ENCODE assay signal across 8 cellular contexts in genomic region chr14:26598672-26599131, GRCh38. TPM values are rescaled to one million over a fixed set of nuclear protein-coding genes. Genes with fewer than 3 reads are reported as not detected.
DNase-seq lines count a peak whose midpoint lies in the region; ATAC-seq and TF ChIP-seq lines count a peak whose summit lies in the region.

No MANE protein-coding gene starts in this region.

- ATAC-seq in HG03457 (IDR thresholded peaks at IDR 0.05; ENCODE audit: unreplicated experiment), result no peak
- no peak for ATAC-seq in GM19324 (IDR thresholded peaks at IDR 0.05; ENCODE audit: low FRiP score, unreplicated experiment)

- peak overlapping the region; percentile 75 for H3K4me3 Mint-ChIP-seq in Caco-2 (ENCODE audit: unreplicated experiment)
- H3K4me3 Mint-ChIP-seq in osteocyte (ENCODE audit: unreplicated experiment), result peak overlapping the region; percentile 91

- intact Hi-C loops in Caco-2 (cut with micrococcal nuclease; ENCODE audit: unreplicated experiment), result no loop called here

- H3K27ac Mint-ChIP-seq in Caco-2 (ENCODE audit: unreplicated experiment), result peak overlapping the region; percentile 60
- H3K27ac Mint-ChIP-seq in osteocyte (ENCODE audit: unreplicated experiment), result peak overlapping the region; percentile 2

- H3K4me1 ChIP-seq in Caco-2 (no peaks in the 10 kb centered on the region), NT2/D1 (ENCODE audit: insufficient read depth, insufficient read length) (no peaks in the 10 kb centered on the region), fibroblast of lung (ENCODE audit: control insufficient read depth, extremely low read depth, insufficient read depth, low read length) (peaks cover 2% of the 10 kb centered on the region)

- no peaks in the 10 kb centered on the region for H4K20me1 ChIP-seq in fibroblast of lung (ENCODE audit: control insufficient read depth, extremely low read depth, insufficient read depth, low read length)

- TF ChIP-seq CTCF in Caco-2 (IDR thresholded peaks at IDR 0.05; ENCODE audit: insufficient read depth in 1 of 2, low read depth in 1 of 2, low read length in 1 of 2, severe bottlenecking in 1 of 2, unreplicated experiment in 1 of 2) (no peak), fibroblast of lung (conservative IDR thresholded peaks at IDR 0.05 in 1 of 2, IDR thresholded peaks at IDR 0.05 in 1 of 2; ENCODE audit: low read depth in 1 of 2, low read length in 2 of 2) (no peak), osteocyte (IDR thresholded peaks at IDR 0.05) (no peak)

- H3K4me2 ChIP-seq in fibroblast of lung (ENCODE audit: extremely low read depth, insufficient read depth, low read length), result peak overlapping the region; percentile 97

- H2AFZ ChIP-seq in fibroblast of lung (ENCODE audit: low read length), result peak overlapping the region; percentile 80

- peak overlapping the region; percentile 50 for H3K9ac ChIP-seq in NT2/D1 (ENCODE audit: insufficient read length, low read depth)
- no peak overlapping the region for H3K9ac ChIP-seq in fibroblast of lung (ENCODE audit: insufficient read depth, low read length)

- DNase-seq in Caco-2 (no peak), NT2/D1 (ENCODE audit: low read depth, low spot score) (no peak), fibroblast of lung (ENCODE audit: low read depth in 2 of 2) (no peak), osteocyte (ENCODE audit: extremely low spot score, unreplicated experiment) (no peak), NCI-H1930 (lab: John Stamatoyannopoulos, UW) (no peak), OCI-M2 (lab: John Stamatoyannopoulos, UW; ENCODE audit: unreplicated experiment) (no peak)

- H3K79me2 ChIP-seq in fibroblast of lung (ENCODE audit: control insufficient read depth, insufficient read depth, low read length), result no peaks in the 10 kb centered on the region

- H3K9me3 Mint-ChIP-seq in Caco-2 (ENCODE audit: unreplicated experiment), result no peaks in the 10 kb centered on the region
- H3K9me3 Mint-ChIP-seq in osteocyte (ENCODE audit: unreplicated experiment), result no peaks in the 10 kb centered on the region

- POLR2A ChIA-PET in Caco-2 (lab: Charles Lee), result no interaction called here

- peak overlapping the region; percentile 50 for H3K27ac ChIP-seq in fibroblast of lung (ENCODE audit: insufficient read depth, low read length)

- H3K36me3 Mint-ChIP-seq in Caco-2 (ENCODE audit: insufficient read depth, unreplicated experiment) (no peaks in the 10 kb centered on the region), osteocyte (ENCODE audit: unreplicated experiment) (no peaks in the 10 kb centered on the region)

- H3K4me3 ChIP-seq in Caco-2 (ENCODE audit: low read depth, low read length) (peak overlapping the region; percentile 31), NT2/D1 (ENCODE audit: insufficient read length, low read depth) (peak overlapping the region; percentile 61), fibroblast of lung (replicated peaks in 1 of 4; ENCODE audit: control extremely low read depth in 1 of 4, insufficient read depth in 1 of 4, low read depth in 3 of 4, low read length in 4 of 4) (peak overlapping the region; percentile 65 to 80 (median 72))

- H3K9me3 ChIP-seq in Caco-2 (no peaks in the 10 kb centered on the region), NT2/D1 (ENCODE audit: insufficient read depth, low read length) (no peaks in the 10 kb centered on the region), fibroblast of lung (ENCODE audit: control insufficient read depth, insufficient read depth, low read depth, low read length) (no peaks in the 10 kb centered on the region)

- H3K4me1 Mint-ChIP-seq in Caco-2 (ENCODE audit: low read depth, unreplicated experiment) (no peaks in the 10 kb centered on the region), osteocyte (ENCODE audit: unreplicated experiment) (peaks cover 13% of the 10 kb centered on the region)

- H3K27me3 Mint-ChIP-seq in Caco-2 (ENCODE audit: insufficient read depth, unreplicated experiment) (peaks cover 4% of the 10 kb centered on the region), osteocyte (ENCODE audit: unreplicated experiment) (peaks cover 51% of the 10 kb centered on the region)

- H3K36me3 ChIP-seq in Caco-2 (ENCODE audit: control insufficient read depth, insufficient read depth, low read length) (no peaks in the 10 kb centered on the region), NT2/D1 (ENCODE audit: insufficient read depth, insufficient read length, low read length) (no peaks in the 10 kb centered on the region), fibroblast of lung (ENCODE audit: control insufficient read depth, insufficient read depth, low read length) (no peaks in the 10 kb centered on the region)

- CTCF ChIA-PET in Caco-2 (lab: Charles Lee), result no interaction called here

- H3K27me3 ChIP-seq in Caco-2 (replicated peaks; ENCODE audit: control insufficient read depth, insufficient read depth, low read length) (no peaks in the 10 kb centered on the region), NT2/D1 (ENCODE audit: insufficient read depth, insufficient read length) (peaks cover 17% of the 10 kb centered on the region), fibroblast of lung (ENCODE audit: control insufficient read depth, insufficient read depth, low read length) (no peaks in the 10 kb centered on the region)

- no TSS peak for BruUV-seq in Caco-2 (replicated peaks; lab: Mats Ljungman, UMichigan)

RNA-seq across cellular contexts. Expression of gene NOVA1, which starts 0.9 kb away (rescaled TPM):
- not detected in 2 replicates for total RNA-seq in Caco-2 (2022)
- total RNA-seq in fibroblast of lung, result 3.6 and 5.1 TPM in 2 replicates
- 2.2 and 8.5 TPM in 2 replicates for polyA plus RNA-seq in fibroblast of lung
- polyA plus RNA-seq in fibroblast of lung (2012), result 1.9 and 11.3 TPM in 2 replicates
- 2.0 and 6.6 TPM in 2 replicates for polyA minus RNA-seq in fibroblast of lung (ENCODE audit: low replicate concordance)
- 1.5 and 1.9 TPM in 2 replicates for total RNA-seq in osteocyte
